In the genomic region with DNA sequence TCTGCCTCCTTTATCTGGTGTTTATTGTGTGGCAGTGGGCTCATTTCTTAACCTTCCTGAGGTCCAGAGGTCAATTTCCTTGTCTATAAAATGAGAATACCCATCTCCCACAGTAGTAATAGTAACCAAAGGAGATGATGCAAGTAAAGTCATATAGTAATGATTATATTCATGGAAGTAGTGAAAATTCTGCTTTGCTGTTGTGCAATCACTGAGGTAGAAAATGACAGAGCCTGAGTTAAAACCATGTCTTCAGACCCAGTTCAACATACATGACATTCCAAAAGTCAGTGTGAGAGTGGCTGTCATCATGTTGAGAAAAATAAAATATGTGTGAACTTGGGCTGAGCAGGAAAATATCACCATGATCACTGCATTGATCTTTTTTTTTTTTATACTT, we compare ENCODE assay signal across 24 cellular contexts. TPM values are rescaled to one million over a fixed set of nuclear protein-coding genes. Genes with fewer than 3 reads are reported as not detected.
"Had no signal": no experiment of that assay in that cellular context is flagged by ENCODE, and none has a peak within 500 bp of the region (broad histone marks: within the 10 kb centered on the region; RNA-seq: fewer than 3 reads in every experiment).

No MANE protein-coding gene starts in this region.

- H3K4me2 ChIP-seq: KMS-11 had no signal

- FAIRE-seq: HTR-8/SVneo, RCC 7860 had no signal

- H3K4me3 ChIP-seq: SJSA1, SK-N-MC had no signal

- H3K27ac ChIP-seq: HL-60, KMS-11, SJSA1, SK-N-MC had no signal

- H3K9me3 ChIP-seq: SJSA1 had no signal

- H3K36me3 ChIP-seq: SJSA1 had no signal

- H3K9ac ChIP-seq: KMS-11 had no signal

- DNase-seq: Kasumi-1, MM.1S, NCI-H1092 treated with DMSO at 0.1 percent for 48 hours, NCI-H1436, NCI-H187, NCI-H2029, NCI-H2081 treated with DMSO at 0.1 percent for 48 hours, NCI-H2171, NCI-H226, NCI-H446, NCI-H510A, NCI-H524 treated with DMSO at 0.1 percent for 48 hours, NCI-H69, NCI-H774, Right ventricle myocardium superior, RPMI8226, SIG-M5 had no signal

- H3K4me1 ChIP-seq: SJSA1 had no signal

RNA-seq across cellular contexts. Expression of a gene that starts 0.9 kb away (rescaled TPM):
- total RNA-seq: M059J, Right ventricle myocardium superior, SJSA1 had no signal

RNA-seq across cellular contexts. Expression of a gene that starts 26.1 kb away (rescaled TPM):
- total RNA-seq: M059J, Right ventricle myocardium superior, SJSA1 had no signal

RNA-seq across cellular contexts. Expression of a gene that starts 51.2 kb away (rescaled TPM):
- total RNA-seq: M059J, Right ventricle myocardium superior, SJSA1 had no signal

RNA-seq across cellular contexts. Expression of a gene that starts 56.0 kb away (rescaled TPM):
- total RNA-seq: SJSA1 had no signal
